Comparison of ENCODE assay signal across 1 cellular context in genomic region chr10:123936426-123936825, GRCh38.
TF ChIP-seq lines count a peak whose summit lies in the region.

No MANE protein-coding gene starts in this region.

TF ChIP-seq in HepG2, 621 proteins besides CTCF, POLR2A, EP300 and RAD21:
- TF ChIP-seq ATF7 (IDR thresholded peaks at IDR 0.05) = peak; percentile 63
- no peak for TF ChIP-seq ATF7 (CRISPR knock-in tag; IDR thresholded peaks at IDR 0.05)
- TF ChIP-seq PATZ1 (CRISPR knock-in tag; IDR thresholded peaks at IDR 0.05) = no peak
